17 cellular contexts compared by ENCODE assay signal in genomic region chr1:53390736-53391135, GRCh38.
"Had no signal": no experiment of that assay in that cellular context is flagged by ENCODE, and none has a peak within 500 bp of the region (broad histone marks: within the 10 kb centered on the region; RNA-seq: fewer than 3 reads in every experiment).

No MANE protein-coding gene starts in this region.

- H3K36me3 ChIP-seq: left ventricle myocardium inferior, ovary, right lobe of liver, stomach, thoracic aorta had no signal

- H3K27ac Mint-ChIP-seq: activated CD8-positive, alpha-beta T cell treated with anti-CD3 and anti-CD28 coated beads for 36 hours; activated naive CD8-positive, alpha-beta T cell; memory B cell had no signal

- H3K27me3 ChIP-seq: ovary, right lobe of liver had no signal

- DNase-seq: activated CD4-positive, alpha-beta T cell treated with anti-CD3 and anti-CD28 coated beads for 4 hours; activated CD8-positive, alpha-beta T cell treated with anti-CD3 and anti-CD28 coated beads for 36 hours; activated effector memory CD4-positive, alpha-beta T cell treated with anti-CD3 and anti-CD28 coated beads, Interleukin-2, amount 50 U/mL, for 16 hours; activated T-cell treated with anti-CD3 and anti-CD28 coated beads, Interleukin-2, amount 50 U/mL, for 4 hours; amniotic stem cell; effector memory CD8-positive, alpha-beta T cell; foreskin keratinocyte; glutamatergic neuron; ovary; stomach had no signal

- H3K4me1 ChIP-seq: foreskin keratinocyte, left ventricle myocardium inferior, right lobe of liver had no signal

- ATAC-seq: activated CD8-positive, alpha-beta T cell treated with anti-CD3 and anti-CD28 coated beads for 36 hours; activated T-cell treated with anti-CD3 and anti-CD28 coated beads, Interleukin-2, amount 50 U/mL, for 4 hours; effector memory CD8-positive, alpha-beta T cell; foreskin keratinocyte had no signal

- H3K4me3 ChIP-seq: left ventricle myocardium inferior, ovary, right lobe of liver, smooth muscle cell, stomach, thoracic aorta had no signal

- H3K4me2 ChIP-seq: smooth muscle cell had no signal

- H3K4me3 Mint-ChIP-seq: activated CD8-positive, alpha-beta T cell treated with anti-CD3 and anti-CD28 coated beads for 36 hours; activated naive CD8-positive, alpha-beta T cell; activated T-cell treated with anti-CD3 and anti-CD28 coated beads, Interleukin-2, amount 50 U/mL, for 4 hours; effector memory CD8-positive, alpha-beta T cell; neural crest cell had no signal

- H3K36me3 Mint-ChIP-seq: memory B cell had no signal

- H3K9me3 Mint-ChIP-seq: effector memory CD8-positive, alpha-beta T cell had no signal

- H3K27ac ChIP-seq: foreskin keratinocyte, left ventricle myocardium inferior, ovary, right lobe of liver, stomach, thoracic aorta had no signal

- H3K9me3 ChIP-seq: ovary, right lobe of liver, thoracic aorta had no signal
